Comparison of ENCODE assay signal across 10 cellular contexts in genomic region chr1:8464377-8464776, GRCh38.
DNase-seq lines count a peak whose midpoint lies in the region; ATAC-seq and TF ChIP-seq lines count a peak whose summit lies in the region.
"Had no signal": no experiment of that assay in that cellular context is flagged by ENCODE, and none has a peak within 500 bp of the region (broad histone marks: within the 10 kb centered on the region; RNA-seq: fewer than 3 reads in every experiment).

No MANE protein-coding gene starts in this region.

- peaks cover 17 to 22% of the 10 kb centered on the region in 2 experiments for H3K4me1 ChIP-seq in trophoblast cell (ENCODE audit: control insufficient read depth in 1 of 2, insufficient read depth in 2 of 2, low read length in 2 of 2)

- no peaks in the 10 kb centered on the region for H3K9me3 ChIP-seq in AG04450 (ENCODE audit: control insufficient read depth, insufficient read depth, low read length)
- H3K9me3 ChIP-seq in T-helper 17 cell (ENCODE audit: control insufficient read depth, low read length, poor library complexity, severe bottlenecking), result no peaks in the 10 kb centered on the region
- no peaks in the 10 kb centered on the region for H3K9me3 ChIP-seq in trophoblast cell (ENCODE audit: insufficient read depth, low read depth, low read length)

- H2BK120ac ChIP-seq in trophoblast cell (ENCODE audit: insufficient read depth, low read length, poor library complexity), result peak overlapping the region; percentile 30

- H3K4me3 ChIP-seq in AG04450 (ENCODE audit: low read depth, low read length), result no peak overlapping the region; the same call in 1 of the 2 replicates
- no peak overlapping the region for H3K4me3 ChIP-seq in trophoblast cell (ENCODE audit: low read depth, low read length)

- H3K14ac ChIP-seq in trophoblast cell (ENCODE audit: low read length), result peak overlapping the region; percentile 81

- H3K18ac ChIP-seq in trophoblast cell (ENCODE audit: low read length), result peak overlapping the region; percentile 48

- H3K4ac ChIP-seq in trophoblast cell (ENCODE audit: low read depth, low read length), result no peak overlapping the region

- H3K4me3 Mint-ChIP-seq in T-helper 17 cell, result no peak overlapping the region
- H3K4me3 Mint-ChIP-seq: activated CD8-positive, alpha-beta T cell treated with anti-CD3 and anti-CD28 coated beads, Interleukin-2, amount 10 ng/mL, durations not matched to agents 7 days and 5 days had no signal

- H3K27me3 Mint-ChIP-seq in T-helper 17 cell, result no peaks in the 10 kb centered on the region

- H3K27me3 ChIP-seq in AG04450 (ENCODE audit: control insufficient read depth, insufficient read depth, low read length), result no peaks in the 10 kb centered on the region
- H3K27me3 ChIP-seq in trophoblast cell (ENCODE audit: insufficient read depth, low read length), result no peaks in the 10 kb centered on the region

- no peak overlapping the region for H3K23ac ChIP-seq in trophoblast cell (ENCODE audit: low read length)

- H2BK12ac ChIP-seq in trophoblast cell (ENCODE audit: low read length), result peak overlapping the region; percentile 2

- WGBS in trophoblast cell (ENCODE audit: extremely low coverage, insufficient coverage, insufficient read length), result no CpG with 5 or more reads among the region's 4 CpGs

- peak overlapping the region; percentile 0 for H3K4me2 ChIP-seq in trophoblast cell (ENCODE audit: low read length)

- H4K12ac ChIP-seq in trophoblast cell (ENCODE audit: low read depth, low read length), result no peak overlapping the region

- peaks cover 7% of the 10 kb centered on the region in 2 experiments for H3K36me3 ChIP-seq in trophoblast cell (ENCODE audit: control insufficient read depth in 1 of 2, insufficient read depth in 2 of 2, low read length in 2 of 2)

- no peaks in the 10 kb centered on the region for H3K36me3 Mint-ChIP-seq in T-helper 17 cell (ENCODE audit: low read depth)

- H2AK5ac ChIP-seq in trophoblast cell (ENCODE audit: low read length), result no peak overlapping the region

- H2BK5ac ChIP-seq in trophoblast cell (ENCODE audit: low read depth, low read length, poor library complexity), result peak overlapping the region; percentile 50

- DNase-seq in AG04450 (ENCODE audit: low read depth, low spot score) (no peak), T-helper 17 cell (no peak), islet precursor cell (peak; percentile 85), trophoblast cell (peak; percentile 63 to 71), iPS-NIHi7 (ENCODE audit: extremely low spot score) (no peak), OCI-M1 (lab: John Stamatoyannopoulos, UW) (no peak)
- DNase-seq in stimulated activated CD8-positive, alpha-beta memory T cell treated with anti-CD3 and anti-CD28 coated beads, Interleukin-4, amount 100 ng/mL, for 48 hours, result no peak
- DNase-seq: activated CD8-positive, alpha-beta T cell treated with anti-CD3 and anti-CD28 coated beads, Interleukin-2, amount 10 ng/mL, durations not matched to agents 7 days and 5 days; stimulated activated CD4-positive, alpha-beta T cell treated with anti-CD3 and anti-CD28 coated beads, Interleukin-4, amount 100 ng/mL, for 4 hours had no signal

- no peak for ATAC-seq in T-helper 17 cell
- ATAC-seq in GM18517 (IDR thresholded peaks at IDR 0.05; ENCODE audit: unreplicated experiment), result no peak
- ATAC-seq: activated CD8-positive, alpha-beta T cell treated with anti-CD3 and anti-CD28 coated beads, Interleukin-2, amount 10 ng/mL, durations not matched to agents 7 days and 5 days had no signal

- H2AFZ ChIP-seq in trophoblast cell (ENCODE audit: insufficient read depth, low read length, poor library complexity), result no peak overlapping the region

- peaks cover 16% of the 10 kb centered on the region for H3K4me1 Mint-ChIP-seq in T-helper 17 cell

- no peak for TF ChIP-seq CTCF in AG04450 (IDR thresholded peaks at IDR 0.05; ENCODE audit: low read depth, low read length)

- POLR2A ChIA-PET in AG04450 (lab: Yijun Ruan, JAX), result interaction anchor here (0.6 to 1.8 kb wide), 3 partner anchors 13 to 114 kb away, joined by 3 to 4 read pairs (median 3); no protein-coding TSS in a partner anchor

- no peaks in the 10 kb centered on the region for H3K79me2 ChIP-seq in trophoblast cell (ENCODE audit: control insufficient read depth, insufficient read depth, low read length, poor library complexity)

- H3K9ac ChIP-seq in trophoblast cell (ENCODE audit: low read length), result no peak overlapping the region

- CTCF ChIA-PET in AG04450 (lab: Charles Lee), result interaction anchor here (0.6 to 4.3 kb wide), 4 partner anchors 97 to 402 kb away, joined by 3 to 16 read pairs (median 4); no protein-coding TSS in a partner anchor

- H4K91ac ChIP-seq in trophoblast cell (ENCODE audit: low read depth, low read length), result peak overlapping the region; percentile 55

- H3K27ac ChIP-seq in AG04450 (ENCODE audit: low read depth, low read length) (peak overlapping the region; percentile 62), trophoblast cell (ENCODE audit: low read depth, low read length) (peak overlapping the region; percentile 25)

- no peak overlapping the region for H4K8ac ChIP-seq in trophoblast cell (ENCODE audit: low read depth, low read length)

- peak overlapping the region; percentile 8 for H3K27ac Mint-ChIP-seq in T-helper 17 cell
- H3K27ac Mint-ChIP-seq: activated CD8-positive, alpha-beta T cell treated with anti-CD3 and anti-CD28 coated beads, Interleukin-2, amount 10 ng/mL, durations not matched to agents 7 days and 5 days had no signal

- peaks cover 7% of the 10 kb centered on the region for H3K79me1 ChIP-seq in trophoblast cell (ENCODE audit: low read length)

Comparison
In these comparisons a context has a peak if more than half of its experiments do, and no peak if none do; other contexts are left out.
1. DNase-seq: peak in islet precursor cell (single experiment) and trophoblast cell (2 of 2); none in AG04450 (single experiment), T-helper 17 cell (0 of 3), stimulated activated CD8-positive, alpha-beta memory T cell treated with anti-CD3 and anti-CD28 coated beads, Interleukin-4, amount 100 ng/mL, for 48 hours (single experiment), iPS-NIHi7 (single experiment) and OCI-M1 (single experiment).